ENCODE assay signal across 10 cellular contexts in the genomic region with DNA sequence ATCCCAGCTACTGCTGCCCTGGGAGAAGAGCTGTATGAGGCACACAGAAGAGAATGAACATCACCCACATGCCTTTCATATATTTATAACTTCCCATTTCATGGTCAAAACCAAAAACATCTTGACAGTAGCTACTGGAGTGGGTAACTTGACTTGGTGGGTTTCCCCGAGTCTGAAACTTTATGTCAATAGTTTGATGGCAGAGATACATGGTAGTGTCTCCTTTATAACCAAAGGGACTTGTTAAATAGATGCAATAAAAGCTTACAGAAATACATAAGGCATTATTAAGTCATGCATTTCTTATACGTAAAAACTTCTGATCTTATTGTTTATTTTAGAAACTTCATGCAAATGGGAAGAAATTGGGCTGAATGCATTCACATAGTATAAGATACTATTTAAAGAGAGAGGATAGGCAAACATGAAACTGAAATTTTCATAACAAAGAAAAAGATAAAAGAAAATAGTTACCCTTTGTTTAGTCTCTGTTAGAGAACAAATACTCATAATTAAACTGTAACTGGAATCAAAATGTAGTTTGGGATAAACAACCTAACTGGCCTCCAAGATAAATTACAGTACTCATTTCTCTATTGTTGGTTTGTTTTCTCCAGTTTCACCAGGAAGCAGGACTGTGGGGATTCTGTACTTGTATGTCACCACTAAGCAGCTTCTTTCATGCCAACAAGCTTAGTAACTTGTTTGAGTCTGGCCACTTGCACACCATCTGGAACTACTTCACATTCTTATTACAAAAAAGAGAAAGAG.
DNase-seq lines count a peak whose midpoint lies in the region; ATAC-seq and TF ChIP-seq lines count a peak whose summit lies in the region.
"Had no signal": no experiment of that assay in that cellular context is flagged by ENCODE, and none has a peak within 500 bp of the region (broad histone marks: within the 10 kb centered on the region; RNA-seq: fewer than 3 reads in every experiment).

No MANE protein-coding gene starts in this region.

- POLR2A ChIA-PET in SK-N-SH (lab: Yijun Ruan, JAX): no interaction called here
- POLR2A ChIA-PET in naive thymus-derived CD8-positive, alpha-beta T cell (lab: Charles Lee): no interaction called here

- H3K4me1 Mint-ChIP-seq in osteocyte (ENCODE audit: unreplicated experiment): peaks cover 42% of the 10 kb centered on the region
- peaks cover 0 to 23% (median 0%) of the 10 kb centered on the region in 4 donors for H3K4me1 Mint-ChIP-seq in naive thymus-derived CD8-positive, alpha-beta T cell
- peaks cover 7 to 30% of the 10 kb centered on the region in 2 donors for H3K4me1 Mint-ChIP-seq in immature natural killer cell
- H3K4me1 Mint-ChIP-seq: activated CD4-positive, alpha-beta T cell treated with anti-CD3 and anti-CD28 coated beads, Interleukin-2, amount 10 ng/mL, durations not matched to agents 7 days and 5 days had no signal

- peaks cover 0 to 7% of the 10 kb centered on the region in 2 experiments; a peak in 2 of 4 replicates for H3K4me1 ChIP-seq in SK-N-SH (ENCODE audit: control insufficient read depth in 1 of 2, insufficient read depth in 2 of 2, low read depth in 1 of 2, low read length in 1 of 2)
- H3K4me1 ChIP-seq in colonic mucosa: no peaks in the 10 kb centered on the region

- H3K9me3 ChIP-seq in SK-N-SH (no peaks in the 10 kb centered on the region), colonic mucosa (no peaks in the 10 kb centered on the region)

- no peaks in the 10 kb centered on the region for H4K20me1 ChIP-seq in SK-N-SH (ENCODE audit: insufficient read depth)

- peak overlapping the region; percentile 51; the same call in 1 of the 2 replicates for H2AFZ ChIP-seq in SK-N-SH (ENCODE audit: low read depth)

- H3K9me2 ChIP-seq in SK-N-SH: no peaks in the 10 kb centered on the region

- ATAC-seq in GM18873 (IDR thresholded peaks at IDR 0.05; ENCODE audit: low FRiP score, unreplicated experiment) (peak; percentile 30), HG02870 (IDR thresholded peaks at IDR 0.05; ENCODE audit: unreplicated experiment) (peak; percentile 36)
- ATAC-seq in naive thymus-derived CD8-positive, alpha-beta T cell: no peak

- peak overlapping the region; percentile 47 to 73; a peak in 3 of 4 replicates for H3K27ac ChIP-seq in SK-N-SH (ENCODE audit: low read depth in 2 of 2, low read length in 1 of 2)
- H3K27ac ChIP-seq in colonic mucosa: no peak overlapping the region

- H3K27me3 Mint-ChIP-seq in osteocyte (ENCODE audit: unreplicated experiment) (no peaks in the 10 kb centered on the region), immature natural killer cell (ENCODE audit: low read depth in 3 of 3) (no peaks in the 10 kb centered on the region)
- peaks cover 0 to 3% (median 0%) of the 10 kb centered on the region in 5 donors for H3K27me3 Mint-ChIP-seq in naive thymus-derived CD8-positive, alpha-beta T cell
- H3K27me3 Mint-ChIP-seq: activated CD4-positive, alpha-beta T cell treated with anti-CD3 and anti-CD28 coated beads, Interleukin-2, amount 10 ng/mL, durations not matched to agents 7 days and 5 days; stimulated activated naive CD8-positive, alpha-beta T cell treated with anti-CD3 and anti-CD28 coated beads, Interleukin-15, Interleukin-2, amounts not matched to agents 100 ng/mL and 50 ng/mL, for 24 hours had no signal

- no peak overlapping the region for H3K4me3 Mint-ChIP-seq in osteocyte (ENCODE audit: unreplicated experiment)
- no peak overlapping the region for H3K4me3 Mint-ChIP-seq in naive thymus-derived CD8-positive, alpha-beta T cell
- no peak overlapping the region for H3K4me3 Mint-ChIP-seq in immature natural killer cell
- H3K4me3 Mint-ChIP-seq: activated CD4-positive, alpha-beta T cell treated with anti-CD3 and anti-CD28 coated beads, Interleukin-2, amount 10 ng/mL, durations not matched to agents 7 days and 5 days; stimulated activated naive CD8-positive, alpha-beta T cell treated with anti-CD3 and anti-CD28 coated beads, Interleukin-15, Interleukin-2, amounts not matched to agents 100 ng/mL and 50 ng/mL, for 24 hours had no signal

- H3K4me3 ChIP-seq in SK-N-SH (ENCODE audit: low read depth in 2 of 2, low read length in 1 of 2): no peak overlapping the region; a peak in 2 of 4 replicates
- no peak overlapping the region for H3K4me3 ChIP-seq in colonic mucosa

- no peak for TF ChIP-seq EP300 in SK-N-SH (IDR thresholded peaks at IDR 0.05; ENCODE audit: borderline replicate concordance in 1 of 2, low read depth in 1 of 2, low read length in 1 of 2)

- CTCF ChIA-PET in SK-N-SH (lab: Yijun Ruan, JAX): interaction anchor here (0.8 to 1.0 kb wide), 2 partner anchors 11 to 841 kb away, joined by 3 to 5 read pairs; no protein-coding TSS in a partner anchor

- no peak overlapping the region for H3K4me2 ChIP-seq in SK-N-SH

- no peak for TF ChIP-seq CTCF in SK-N-SH (IDR thresholded peaks at IDR 0.05)
- TF ChIP-seq CTCF in osteocyte (IDR thresholded peaks at IDR 0.05): no peak
- TF ChIP-seq CTCF in colonic mucosa (IDR thresholded peaks at IDR 0.05): no peak

- no peak for DNase-seq in SK-N-SH
- no peak for DNase-seq in osteocyte (ENCODE audit: extremely low spot score, unreplicated experiment)
- no peak for DNase-seq in naive thymus-derived CD8-positive, alpha-beta T cell
- DNase-seq in effector CD8-positive, alpha-beta T cell (lab: John Stamatoyannopoulos, UW): no peak
- DNase-seq in colonic mucosa: no peak
- no peak for DNase-seq in immature natural killer cell
- DNase-seq: activated CD4-positive, alpha-beta T cell treated with anti-CD3 and anti-CD28 coated beads, Interleukin-2, amount 10 ng/mL, durations not matched to agents 7 days and 5 days had no signal

- intact Hi-C loops in colonic mucosa (cut with DNase I): no loop called here

- peak overlapping the region; percentile 73 for H3K27ac Mint-ChIP-seq in osteocyte (ENCODE audit: unreplicated experiment)
- peak overlapping the region in 1 of 10 donors; percentile 57 for H3K27ac Mint-ChIP-seq in naive thymus-derived CD8-positive, alpha-beta T cell
- H3K27ac Mint-ChIP-seq in immature natural killer cell: no peak overlapping the region
- H3K27ac Mint-ChIP-seq: activated CD4-positive, alpha-beta T cell treated with anti-CD3 and anti-CD28 coated beads, Interleukin-2, amount 10 ng/mL, durations not matched to agents 7 days and 5 days; stimulated activated naive CD8-positive, alpha-beta T cell treated with anti-CD3 and anti-CD28 coated beads, Interleukin-15, Interleukin-2, amounts not matched to agents 100 ng/mL and 50 ng/mL, for 24 hours had no signal

- TF ChIP-seq RAD21 in SK-N-SH (IDR thresholded peaks at IDR 0.05; ENCODE audit: low read length): no peak

- H3K9me3 Mint-ChIP-seq in osteocyte (ENCODE audit: unreplicated experiment) (no peaks in the 10 kb centered on the region), immature natural killer cell (no peaks in the 10 kb centered on the region)
- peaks cover 0 to 8% (median 0%) of the 10 kb centered on the region in 9 donors for H3K9me3 Mint-ChIP-seq in naive thymus-derived CD8-positive, alpha-beta T cell
- H3K9me3 Mint-ChIP-seq: activated CD4-positive, alpha-beta T cell treated with anti-CD3 and anti-CD28 coated beads, Interleukin-2, amount 10 ng/mL, durations not matched to agents 7 days and 5 days; stimulated activated naive CD8-positive, alpha-beta T cell treated with anti-CD3 and anti-CD28 coated beads, Interleukin-15, Interleukin-2, amounts not matched to agents 100 ng/mL and 50 ng/mL, for 24 hours had no signal

- no peaks in the 10 kb centered on the region for H3K36me3 ChIP-seq in SK-N-SH (replicated peaks in 1 of 2; ENCODE audit: control insufficient read depth in 1 of 2, insufficient read depth in 2 of 2, low read length in 1 of 2)
- H3K36me3 ChIP-seq in colonic mucosa: no peaks in the 10 kb centered on the region

- H3K36me3 Mint-ChIP-seq in osteocyte (ENCODE audit: unreplicated experiment) (no peaks in the 10 kb centered on the region), immature natural killer cell (no peaks in the 10 kb centered on the region)
- H3K36me3 Mint-ChIP-seq in naive thymus-derived CD8-positive, alpha-beta T cell: no peaks in the 10 kb centered on the region

- 83% methylated on average over 2 of the region's 2 CpGs for WGBS in SK-N-SH (ENCODE audit: low lambda C conversion rate)

- H3K79me2 ChIP-seq in SK-N-SH (ENCODE audit: insufficient read depth): no peaks in the 10 kb centered on the region

- H3K27me3 ChIP-seq in SK-N-SH (ENCODE audit: insufficient read depth) (no peaks in the 10 kb centered on the region), colonic mucosa (no peaks in the 10 kb centered on the region)

- H3K9ac ChIP-seq in SK-N-SH (no peak overlapping the region), colonic mucosa (ENCODE audit: low read depth in 2 of 2, low read length in 2 of 2) (no peak overlapping the region)

- H3F3A ChIP-seq in SK-N-SH (replicated peaks; ENCODE audit: insufficient read depth): peaks cover 9% of the 10 kb centered on the region

TF ChIP-seq in SK-N-SH, 30 proteins besides CTCF, POLR2A, EP300 and RAD21:
- TF ChIP-seq GABPA (IDR thresholded peaks at IDR 0.05; ENCODE audit: low read depth) (no peak), ELF1 (IDR thresholded peaks at IDR 0.05) (peak; percentile 20; the same call in 1 of the 2 replicates), PBX3 (IDR thresholded peaks at IDR 0.05) (no peak), USF1 (IDR thresholded peaks at IDR 0.05; ENCODE audit: borderline replicate concordance, low read depth) (no peak), FOSL2 (IDR thresholded peaks at IDR 0.05; ENCODE audit: borderline replicate concordance, low read depth) (0 out of 2 replicates have a peak, but pooled peaks have one; percentile 34), TCF12 (IDR thresholded peaks at IDR 0.05) (peak; percentile 87), JUND (IDR thresholded peaks at IDR 0.05) (peak; percentile 26; the same call in 1 of the 2 replicates)
TF ChIP-seq in SK-N-SH: peak in this region for 4.

Comparison
In these comparisons a context has a peak if more than half of its experiments do, and no peak if none do; other contexts are left out.
1. ATAC-seq: peak in GM18873 (single experiment) and HG02870 (single experiment); none in naive thymus-derived CD8-positive, alpha-beta T cell (0 of 2).